ENCODE assay signal across 10 cellular contexts in genomic region chr6:148972481-148972880, GRCh38.
DNase-seq lines count a peak whose midpoint lies in the region; ATAC-seq and TF ChIP-seq lines count a peak whose summit lies in the region.
"Had no signal": no experiment of that assay in that cellular context is flagged by ENCODE, and none has a peak within 500 bp of the region (broad histone marks: within the 10 kb centered on the region; RNA-seq: fewer than 3 reads in every experiment).

No MANE protein-coding gene starts in this region.

- H3K4me3 Mint-ChIP-seq in IgD-negative memory B cell = peak overlapping the region in 2 of 4 donors; percentile 2 to 27
- H3K4me3 Mint-ChIP-seq: T-helper 1 cell treated with Interleukin-12 subunit alpha and Interleukin-12 subunit beta and Interleukin-4 antibody, amounts not matched to agents 30 μg/mL and 1 μg/mL, for 36 hours had no signal

- peaks cover 2 to 18% (median 9%) of the 10 kb centered on the region in 3 donors for H3K4me1 Mint-ChIP-seq in IgD-negative memory B cell

- no peak for TF ChIP-seq CTCF in psoas muscle (IDR thresholded peaks at IDR 0.05)
- no peak for TF ChIP-seq CTCF in tibial nerve (IDR thresholded peaks at IDR 0.05)
- no peak for TF ChIP-seq CTCF in tibial artery (IDR thresholded peaks at IDR 0.05)

- H3K9me3 ChIP-seq in psoas muscle = no peaks in the 10 kb centered on the region
- H3K9me3 ChIP-seq in tibial nerve = no peaks in the 10 kb centered on the region
- H3K9me3 ChIP-seq in tibial artery = no peaks in the 10 kb centered on the region

- H3K4me1 ChIP-seq in psoas muscle = no peaks in the 10 kb centered on the region
- H3K4me1 ChIP-seq in tibial nerve = peaks cover 0 to 21% (median 14%) of the 10 kb centered on the region in 4 donors
- H3K4me1 ChIP-seq in tibial artery = peaks cover 0 to 31% (median 3%) of the 10 kb centered on the region in 4 donors

- peak; percentile 73 to 85 (median 78) for ATAC-seq in psoas muscle

- H3K36me3 ChIP-seq in psoas muscle (ENCODE audit: insufficient read depth in 1 of 2, low read depth in 1 of 2) (no peaks in the 10 kb centered on the region), tibial nerve (no peaks in the 10 kb centered on the region), tibial artery (no peaks in the 10 kb centered on the region)

- 13 to 17% (median 15%) methylated on average over 15 of the region's 15 CpGs for WGBS in psoas muscle, 3 donors
- 49 to 58% methylated on average over 12 to 13 of the region's 15 CpGs for WGBS in tibial nerve, 2 donors

- TF ChIP-seq EP300 in tibial nerve (IDR thresholded peaks at IDR 0.05) = no peak

- no peaks in the 10 kb centered on the region for H3K9me3 Mint-ChIP-seq in IgD-negative memory B cell
- H3K9me3 Mint-ChIP-seq: T-helper 1 cell treated with Interleukin-12 subunit alpha and Interleukin-12 subunit beta and Interleukin-4 antibody, amounts not matched to agents 30 μg/mL and 1 μg/mL, for 36 hours had no signal

- H3K27me3 ChIP-seq in psoas muscle (ENCODE audit: insufficient read depth in 3 of 3, low read length in 2 of 3) (peaks cover 2 to 11% (median 2%) of the 10 kb centered on the region in 3 donors), tibial nerve (no peaks in the 10 kb centered on the region), tibial artery (no peaks in the 10 kb centered on the region)

- no peak for TF ChIP-seq POLR2A in tibial nerve (IDR thresholded peaks at IDR 0.05)

- H3K27ac ChIP-seq in psoas muscle (no peak overlapping the region), tibial nerve (no peak overlapping the region), tibial artery (no peak overlapping the region)
- H3K27ac ChIP-seq: 22Rv1 had no signal

- no peaks in the 10 kb centered on the region for H3K27me3 Mint-ChIP-seq in IgD-negative memory B cell

- peak overlapping the region in 2 of 3 donors; percentile 47 to 66 for H3K27ac Mint-ChIP-seq in IgD-negative memory B cell
- H3K27ac Mint-ChIP-seq: T-helper 1 cell treated with Interleukin-12 subunit alpha and Interleukin-12 subunit beta and Interleukin-4 antibody, amounts not matched to agents 30 μg/mL and 1 μg/mL, for 36 hours had no signal

- H3K4me3 ChIP-seq in psoas muscle = no peak overlapping the region
- no peak overlapping the region for H3K4me3 ChIP-seq in tibial nerve
- H3K4me3 ChIP-seq in tibial artery = no peak overlapping the region

- intact Hi-C loops in psoas muscle (cut with DNase I) (no loop called here), tibial artery (cut with DNase I; ENCODE audit: low total_unique reads) (no loop called here)

- DNase-seq in DMS 273 (lab: John Stamatoyannopoulos, UW; ENCODE audit: unreplicated experiment) = peak; percentile 46
- no peak for DNase-seq in DMS 273 treated with DMSO at 0.1 percent for 48 hours (lab: John Stamatoyannopoulos, UW)
- peak; percentile 43 for DNase-seq in T-helper 9 cell
- peak; percentile 71 for DNase-seq in dermis blood vessel endothelial cell
- DNase-seq in psoas muscle = peak; percentile 55 to 80
- no peak for DNase-seq in tibial nerve (ENCODE audit: low spot score in 2 of 2)
- DNase-seq in tibial artery = no peak

- peaks cover 5% of the 10 kb centered on the region for H3K36me3 Mint-ChIP-seq in IgD-negative memory B cell

Comparison
In these comparisons a context has a peak if more than half of its experiments do, and no peak if none do; other contexts are left out.
1. DNase-seq: peak in DMS 273 (single experiment), T-helper 9 cell (single experiment), dermis blood vessel endothelial cell (single experiment) and psoas muscle (2 of 2); none in DMS 273 treated with DMSO at 0.1 percent for 48 hours (single experiment), tibial nerve (0 of 2) and tibial artery (0 of 2).